ENCODE assay signal across 32 cellular contexts in genomic region chr2:107007927-107008326, GRCh38.
DNase-seq lines count a peak whose midpoint lies in the region; ATAC-seq, FAIRE-seq and TF ChIP-seq lines count a peak whose summit lies in the region.
"Had no signal": no experiment of that assay in that cellular context is flagged by ENCODE, and none has a peak within 500 bp of the region (broad histone marks: within the 10 kb centered on the region; RNA-seq: fewer than 3 reads in every experiment).

No MANE protein-coding gene starts in this region.

- H3K27me3 ChIP-seq in PC-3 (ENCODE audit: low read length): no peaks in the 10 kb centered on the region
- H3K27me3 ChIP-seq: BE2C; BLaER1; BLaER1 treated with 17β-estradiol and CSF1 and Interleukin-3, amounts not matched to agents 10 nM and 100 nM had no signal

- POLR2A ChIA-PET in A549 (lab: Yijun Ruan, JAX): interaction anchor here (1.4 kb wide), 1 partner anchor 18 kb away, joined by 3 read pairs; no protein-coding TSS in a partner anchor
- POLR2A ChIA-PET in PC-3 (lab: Charles Lee; ENCODE audit: unreplicated experiment): no interaction called here

- H3K4me3 ChIP-seq in A549 (no peak overlapping the region), PC-3 (ENCODE audit: low read length) (no peak overlapping the region)
- H3K4me3 ChIP-seq: BLaER1; BLaER1 treated with 17β-estradiol and CSF1 and Interleukin-3, amounts not matched to agents 10 nM and 100 nM had no signal

- BruUV-seq in PC-3 (replicated peaks; lab: Mats Ljungman, UMichigan): no TSS peak

- H3K36me3 ChIP-seq in PC-3 (ENCODE audit: low read depth, low read length): no peaks in the 10 kb centered on the region
- H3K36me3 ChIP-seq: BE2C; BLaER1; BLaER1 treated with 17β-estradiol and CSF1 and Interleukin-3, amounts not matched to agents 10 nM and 100 nM had no signal

- no peak for TF ChIP-seq EP300 in A549 (IDR thresholded peaks at IDR 0.05)

- WGBS in A549 (ENCODE audit: missing lambda C conversion rate): 31% methylated on average over 3 of the region's 3 CpGs

- peaks cover 9% of the 10 kb centered on the region for H3F3A ChIP-seq in PC-3 (ENCODE audit: low read length, unreplicated experiment)

- no peaks in the 10 kb centered on the region for H4K20me1 ChIP-seq in PC-3 (ENCODE audit: low read length)
- H4K20me1 ChIP-seq: BLaER1; BLaER1 treated with 17β-estradiol and CSF1 and Interleukin-3, amounts not matched to agents 10 nM and 100 nM had no signal

- peak overlapping the region; percentile 62 to 72; a peak in 5 of 6 replicates for H3K27ac ChIP-seq in A549
- H3K27ac ChIP-seq in PC-3 (ENCODE audit: low read length): peak overlapping the region; percentile 92
- H3K27ac ChIP-seq: 22Rv1; BLaER1; BLaER1 treated with 17β-estradiol and CSF1 and Interleukin-3, amounts not matched to agents 10 nM and 100 nM; C4-2B had no signal

- H3K4me2 ChIP-seq in A549 (peak overlapping the region; percentile 52), PC-3 (ENCODE audit: low read length) (no peak overlapping the region)

- intact Hi-C loops in PC-3 (cut with micrococcal nuclease): no loop called here

- FAIRE-seq in A549 (lab: Jason Lieb, UNC): no peak
- FAIRE-seq: A204.1, D721Med had no signal

- CTCF ChIA-PET in A549 (lab: Yijun Ruan, JAX) (no interaction called here), PC-3 (lab: Charles Lee) (no interaction called here)

- no peak for TF ChIP-seq RAD21 in A549 (conservative IDR thresholded peaks at IDR 0.05 in 1 of 2, IDR thresholded peaks at IDR 0.05 in 1 of 2)

- ATAC-seq in A549 (peak in 1 of 2 experiments; percentile 65; a peak in 3 of 6 replicates), PC-3 (peak; percentile 18; the same call in 1 of the 2 replicates), GM18520 (IDR thresholded peaks at IDR 0.05; ENCODE audit: unreplicated experiment) (no peak)
- ATAC-seq: CD8-positive, alpha-beta T cell had no signal

- H3K79me2 ChIP-seq in PC-3 (ENCODE audit: low read length): no peaks in the 10 kb centered on the region

- TF ChIP-seq CTCF in A549 (IDR thresholded peaks at IDR 0.05) (no peak), PC-3 (conservative IDR thresholded peaks at IDR 0.05; ENCODE audit: low read depth, low read length) (no peak)

- no peak for TF ChIP-seq POLR2A in A549 (IDR thresholded peaks at IDR 0.05; ENCODE audit: low read length)

- peaks cover 69% of the 10 kb centered on the region for H3K4me1 ChIP-seq in A549
- peaks cover 59% of the 10 kb centered on the region for H3K4me1 ChIP-seq in PC-3 (ENCODE audit: insufficient read depth, low read length)
- H3K4me1 ChIP-seq: BE2C, Caco-2 had no signal

- H2AFZ ChIP-seq in PC-3 (ENCODE audit: low read length): no peak overlapping the region

- H3K9me3 ChIP-seq in A549 (no peaks in the 10 kb centered on the region), PC-3 (ENCODE audit: low read length) (no peaks in the 10 kb centered on the region)
- H3K9me3 ChIP-seq: BE2C; BLaER1; BLaER1 treated with 17β-estradiol and CSF1 and Interleukin-3, amounts not matched to agents 10 nM and 100 nM; Caco-2 had no signal

- peak in 1 of 2 experiments; percentile 51 for DNase-seq in A549 (ENCODE audit: low read depth in 1 of 2, low spot score in 1 of 2)
- peak; percentile 69 for DNase-seq in PC-3
- peak; percentile 36 for DNase-seq in RPMI7951 (ENCODE audit: low read depth)
- DNase-seq in NCI-H2107 (lab: John Stamatoyannopoulos, UW): no peak
- DNase-seq in RKO (ENCODE audit: low spot score): no peak
- DNase-seq: 8988T; ACHN; AML-193; BE2C; C1 segment of cervical spinal cord; Caco-2; Calu3; CD4-positive, alpha-beta memory T cell; CD4-positive, alpha-beta T cell; CD4-positive, CD25-positive, alpha-beta regulatory T cell; CD8-positive, alpha-beta memory T cell; CD8-positive, alpha-beta T cell; COR-L47; DMS 273 treated with DMSO at 0.1 percent for 48 hours; DMS153; DMS53; DMS79; DMS79 treated with DMSO at 0.1 percent for 48 hours; DND-41; EL had no signal

- peak overlapping the region; percentile 68; the same call in 1 of the 2 replicates for H3K9ac ChIP-seq in PC-3 (ENCODE audit: low read length)
- H3K9ac ChIP-seq: BLaER1; BLaER1 treated with 17β-estradiol and CSF1 and Interleukin-3, amounts not matched to agents 10 nM and 100 nM had no signal

- no peaks in the 10 kb centered on the region for H3K9me2 ChIP-seq in PC-3 (replicated peaks; ENCODE audit: low read length)

TF ChIP-seq in A549, 52 proteins besides CTCF, POLR2A, EP300 and RAD21:
- TF ChIP-seq, protein P1, sequence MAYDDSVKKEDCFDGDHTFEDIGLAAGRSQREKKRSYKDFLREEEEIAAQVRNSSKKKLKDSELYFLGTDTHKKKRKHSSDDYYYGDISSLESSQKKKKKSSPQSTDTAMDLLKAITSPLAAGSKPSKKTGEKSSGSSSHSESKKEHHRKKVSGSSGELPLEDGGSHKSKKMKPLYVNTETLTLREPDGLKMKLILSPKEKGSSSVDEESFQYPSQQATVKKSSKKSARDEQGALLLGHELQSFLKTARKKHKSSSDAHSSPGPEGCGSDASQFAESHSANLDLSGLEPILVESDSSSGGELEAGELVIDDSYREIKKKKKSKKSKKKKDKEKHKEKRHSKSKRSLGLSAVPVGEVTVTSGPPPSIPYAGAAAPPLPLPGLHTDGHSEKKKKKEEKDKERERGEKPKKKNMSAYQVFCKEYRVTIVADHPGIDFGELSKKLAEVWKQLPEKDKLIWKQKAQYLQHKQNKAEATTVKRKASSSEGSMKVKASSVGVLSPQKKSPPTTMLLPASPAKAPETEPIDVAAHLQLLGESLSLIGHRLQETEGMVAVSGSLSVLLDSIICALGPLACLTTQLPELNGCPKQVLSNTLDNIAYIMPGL (CRISPR knock-in tag; IDR thresholded peaks at IDR 0.05; ENCODE audit: borderline replicate concordance): no peak
- TF ChIP-seq GATA3 (IDR thresholded peaks at IDR 0.05; ENCODE audit: borderline replicate concordance) (peak; percentile 44; the same call in 1 of the 2 replicates), FOSL2 (IDR thresholded peaks at IDR 0.05) (no peak), FOSL2 (CRISPR knock-in tag; IDR thresholded peaks at IDR 0.05) (peak; percentile 45; the same call in 1 of the 2 replicates)

Comparison
In these comparisons a context has a peak if more than half of its experiments do, and no peak if none do; other contexts are left out.
1. DNase-seq: peak in PC-3 (single experiment) and RPMI7951 (single experiment); none in NCI-H2107 (single experiment) and RKO (single experiment).